In genomic region chr19:13056052-13056660, GRCh38 we compare ENCODE assay signal across 11 cellular contexts. TPM values are rescaled to one million over a fixed set of nuclear protein-coding genes. Genes with fewer than 3 reads are reported as not detected.
DNase-seq lines count a peak whose midpoint lies in the region; ATAC-seq, FAIRE-seq and TF ChIP-seq lines count a peak whose summit lies in the region.
"Had no signal": no experiment of that assay in that cellular context is flagged by ENCODE, and none has a peak within 500 bp of the region (broad histone marks: within the 10 kb centered on the region; RNA-seq: fewer than 3 reads in every experiment).

No MANE protein-coding gene starts in this region.

- no peak for FAIRE-seq in small intestine (lab: Jason Lieb, UNC)
- FAIRE-seq: GM18507 had no signal

- peaks cover 97% of the 10 kb centered on the region for H3K27me3 Mint-ChIP-seq in GM23338 (ENCODE audit: insufficient read depth, low read depth, poor library complexity)
- peaks cover 16% of the 10 kb centered on the region for H3K27me3 Mint-ChIP-seq in T-helper 2 cell treated with Interferon-gamma antibody and Interleukin-4, amounts not matched to agents 5 μg/mL and 100 μg/mL, for 36 hours (ENCODE audit: low read depth)

- peaks cover 54% of the 10 kb centered on the region for H3K4me1 Mint-ChIP-seq in GM23338
- peaks cover 4% of the 10 kb centered on the region for H3K4me1 Mint-ChIP-seq in T-helper 2 cell treated with Interferon-gamma antibody and Interleukin-4, amounts not matched to agents 5 μg/mL and 100 μg/mL, for 36 hours (ENCODE audit: low read depth)

- peak overlapping the region; percentile 85 for H2AFZ ChIP-seq in GM23338

- peak; percentile 73 for DNase-seq in GM23338 (ENCODE audit: low spot score)
- peak; percentile 48 for DNase-seq in amniotic stem cell (lab: John Stamatoyannopoulos, UW)
- peak; percentile 67 for DNase-seq in small intestine
- DNase-seq in NOMO-1 treated with DMSO at 0.1 percent for 48 hours (lab: John Stamatoyannopoulos, UW; ENCODE audit: unreplicated experiment), result no peak
- no peak for DNase-seq in T-helper 2 cell treated with Interferon-gamma antibody and Interleukin-4, amounts not matched to agents 5 μg/mL and 100 μg/mL, for 36 hours (ENCODE audit: low spot score)

- H3K27ac ChIP-seq in GM23338 (ENCODE audit: low read depth) (no peak overlapping the region), iPS-18a (ENCODE audit: low read length) (no peak overlapping the region), small intestine (ENCODE audit: low read depth in 1 of 2, low read length in 1 of 2) (peak overlapping the region in 1 of 2 donors; percentile 84)
- H3K27ac ChIP-seq: neutrophil had no signal

- no peaks in the 10 kb centered on the region for H3K79me2 ChIP-seq in GM23338 (replicated peaks; ENCODE audit: insufficient read depth)

- no peak for TF ChIP-seq CTCF in GM23338 (conservative IDR thresholded peaks at IDR 0.05; ENCODE audit: low read depth in 2 of 2)

- H3K4me1 ChIP-seq in GM23338 (ENCODE audit: insufficient read depth) (peaks cover 82% of the 10 kb centered on the region), iPS-18a (ENCODE audit: control insufficient read depth, low read depth, low read length) (peaks cover 46% of the 10 kb centered on the region), small intestine (ENCODE audit: control insufficient read depth in 2 of 2, insufficient read depth in 1 of 2, low read depth in 1 of 2, low read length in 1 of 2) (peaks cover 2 to 20% of the 10 kb centered on the region in 2 donors)

- H3K36me3 ChIP-seq in GM23338 (ENCODE audit: insufficient read depth) (no peaks in the 10 kb centered on the region), iPS-18a (ENCODE audit: control insufficient read depth, low read depth, low read length) (no peaks in the 10 kb centered on the region), small intestine (ENCODE audit: control insufficient read depth in 2 of 2, insufficient read depth in 2 of 2, low read length in 2 of 2) (no peaks in the 10 kb centered on the region)
- H3K36me3 ChIP-seq: neutrophil had no signal

- H3K9me2 ChIP-seq in GM23338 (ENCODE audit: insufficient read depth), result no peaks in the 10 kb centered on the region

- peak; percentile 6 for ATAC-seq in GM23338
- no peak for ATAC-seq in HG03025 (IDR thresholded peaks at IDR 0.05; ENCODE audit: low FRiP score, unreplicated experiment)
- ATAC-seq in HG03521 (IDR thresholded peaks at IDR 0.05; ENCODE audit: unreplicated experiment), result no peak

- peak overlapping the region; percentile 61 for H3K4me3 ChIP-seq in GM23338
- H3K4me3 ChIP-seq in iPS-18a (ENCODE audit: low read length), result peak overlapping the region; percentile 33
- H3K4me3 ChIP-seq in small intestine (ENCODE audit: low read depth in 1 of 2, low read length in 2 of 2), result no peak overlapping the region

- no peak overlapping the region for H3K9ac ChIP-seq in iPS-18a (ENCODE audit: low read length)

- H3K36me3 Mint-ChIP-seq in GM23338 (ENCODE audit: low read depth), result no peaks in the 10 kb centered on the region; the same call in 2 of the 3 replicates
- no peaks in the 10 kb centered on the region for H3K36me3 Mint-ChIP-seq in T-helper 2 cell treated with Interferon-gamma antibody and Interleukin-4, amounts not matched to agents 5 μg/mL and 100 μg/mL, for 36 hours (ENCODE audit: low read depth)

- H4K20me1 ChIP-seq in GM23338 (replicated peaks; ENCODE audit: insufficient read depth), result peaks cover 4% of the 10 kb centered on the region; the same call in 1 of the 2 replicates

- peaks cover 6% of the 10 kb centered on the region; the same call in 2 of the 3 replicates for H3K9me3 Mint-ChIP-seq in GM23338
- no peaks in the 10 kb centered on the region for H3K9me3 Mint-ChIP-seq in T-helper 2 cell treated with Interferon-gamma antibody and Interleukin-4, amounts not matched to agents 5 μg/mL and 100 μg/mL, for 36 hours

- H3K4me2 ChIP-seq in GM23338, result peak overlapping the region; percentile 94

- H3K4me3 Mint-ChIP-seq in GM23338, result peak overlapping the region; percentile 65
- H3K4me3 Mint-ChIP-seq in T-helper 2 cell treated with Interferon-gamma antibody and Interleukin-4, amounts not matched to agents 5 μg/mL and 100 μg/mL, for 36 hours, result no peak overlapping the region

- 16 to 40% (median 37%) methylated on average over 17 of the region's 17 CpGs for WGBS in small intestine, 3 donors

- no peak overlapping the region for H3K27ac Mint-ChIP-seq in GM23338
- H3K27ac Mint-ChIP-seq in T-helper 2 cell treated with Interferon-gamma antibody and Interleukin-4, amounts not matched to agents 5 μg/mL and 100 μg/mL, for 36 hours, result no peak overlapping the region

- H3K9me3 ChIP-seq in iPS-18a (ENCODE audit: control insufficient read depth, low read depth, low read length), result no peaks in the 10 kb centered on the region
- no peaks in the 10 kb centered on the region for H3K9me3 ChIP-seq in small intestine (ENCODE audit: control insufficient read depth, low read depth)
- H3K9me3 ChIP-seq: neutrophil had no signal

- H3F3A ChIP-seq in GM23338 (replicated peaks; ENCODE audit: low read depth), result peaks cover 8% of the 10 kb centered on the region; the same call in 1 of the 2 replicates

- H3K27me3 ChIP-seq in GM23338 (ENCODE audit: insufficient read depth), result peaks cover 100% of the 10 kb centered on the region
- H3K27me3 ChIP-seq in iPS-18a (ENCODE audit: control insufficient read depth, insufficient read depth, low read length), result peaks cover 100% of the 10 kb centered on the region
- H3K27me3 ChIP-seq in small intestine (ENCODE audit: control insufficient read depth in 2 of 2, insufficient read depth in 2 of 2, low read length in 2 of 2), result no peaks in the 10 kb centered on the region

TF ChIP-seq in GM23338, 12 proteins besides CTCF, POLR2A, EP300 and RAD21:
- TF ChIP-seq EZH2 (IDR thresholded peaks at IDR 0.05; ENCODE audit: low read depth, unreplicated experiment), result peak; percentile 63
- TF ChIP-seq POLR2AphosphoS5 (IDR thresholded peaks at IDR 0.05; ENCODE audit: low read depth), result no peak
- no peak for TF ChIP-seq NANOG (IDR thresholded peaks at IDR 0.05; ENCODE audit: borderline replicate concordance)
- TF ChIP-seq ETS1 (IDR thresholded peaks at IDR 0.05), result no peak

RNA-seq across cellular contexts. Expression of gene LYL1, which starts 46.5 kb away (rescaled TPM):
- 0.47 and 2.2 TPM in 2 replicates for total RNA-seq in GM23338 (2014; rRNA removed; shearing (Covaris generic))
- polyA plus RNA-seq in GM23338 (2016; fragmentation: Nextera tagmentation; extraction: Ambion mirVana) (0.77 and 1.2 TPM in 2 replicates), small intestine (1 to 10 TPM in 2 of 3 donors, under 1 TPM in 1; 0.67 to 8.9 (median 3.2) TPM)
- total RNA-seq: LHCN-M2 had no signal

Comparison
In these comparisons a context has a peak if more than half of its experiments do, and no peak if none do; other contexts are left out.
1. DNase-seq: peak in GM23338 (single experiment), amniotic stem cell (single experiment) and small intestine (single experiment); none in NOMO-1 treated with DMSO at 0.1 percent for 48 hours (single experiment) and T-helper 2 cell treated with Interferon-gamma antibody and Interleukin-4, amounts not matched to agents 5 μg/mL and 100 μg/mL, for 36 hours (single experiment).
2. H3K4me3 ChIP-seq: peak in GM23338 (single experiment) and iPS-18a (single experiment); none in small intestine (0 of 2).